In genomic region chr1:185058103-185058502, GRCh38 we compare ENCODE assay signal across 28 cellular contexts. TPM values are rescaled to one million over a fixed set of nuclear protein-coding genes. Genes with fewer than 3 reads are reported as not detected.
DNase-seq lines count a peak whose midpoint lies in the region; ATAC-seq and TF ChIP-seq lines count a peak whose summit lies in the region.
"Had no signal": no experiment of that assay in that cellular context is flagged by ENCODE, and none has a peak within 500 bp of the region (broad histone marks: within the 10 kb centered on the region; RNA-seq: fewer than 3 reads in every experiment).

No MANE protein-coding gene starts in this region.

- no peaks in the 10 kb centered on the region for H4K20me1 ChIP-seq in H9 (ENCODE audit: control insufficient read depth, insufficient read depth, insufficient read length)

- H3K4me2 ChIP-seq in H9 (ENCODE audit: insufficient read depth, insufficient read length, low read length): no peak overlapping the region
- H3K4me2 ChIP-seq: A549, hepatocyte had no signal

- H3K27me3 ChIP-seq in A673 (replicated peaks; ENCODE audit: insufficient read depth, low read depth, low read length, poor library complexity): no peaks in the 10 kb centered on the region
- no peaks in the 10 kb centered on the region for H3K27me3 ChIP-seq in H9 (ENCODE audit: insufficient read depth, low read length)
- H3K27me3 ChIP-seq in right cardiac atrium (ENCODE audit: control insufficient read depth, insufficient read depth): no peaks in the 10 kb centered on the region
- H3K27me3 ChIP-seq: ascending aorta, BLaER1, hepatocyte, tibial nerve had no signal

- no peak overlapping the region for H2AK5ac ChIP-seq in H9 (ENCODE audit: insufficient read length, low read length)

- no peak overlapping the region for H3K23ac ChIP-seq in H9 (ENCODE audit: insufficient read length, low read depth, low read length)

- peaks cover 2% of the 10 kb centered on the region for H3K79me1 ChIP-seq in H9 (ENCODE audit: insufficient read depth, low read depth, low read length, poor library complexity, severe bottlenecking)

- no peaks in the 10 kb centered on the region for H3K36me3 ChIP-seq in A673 (ENCODE audit: insufficient read depth, low read length, poor library complexity, severe bottlenecking)
- H3K36me3 ChIP-seq: ascending aorta, left ventricle myocardium inferior had no signal

- H3K9me3 ChIP-seq in A673 (ENCODE audit: low read depth, low read length, poor library complexity, severe bottlenecking) (no peaks in the 10 kb centered on the region), H9 (ENCODE audit: control insufficient read depth, low read depth, low read length) (no peaks in the 10 kb centered on the region), right cardiac atrium (ENCODE audit: control insufficient read depth, low read length) (no peaks in the 10 kb centered on the region)
- H3K9me3 ChIP-seq: A549, ascending aorta, left ventricle myocardium inferior, tibial nerve had no signal

- H3K4me3 ChIP-seq in A673 (ENCODE audit: low read depth, low read length, poor library complexity, severe bottlenecking) (no peak overlapping the region), right cardiac atrium (ENCODE audit: low read length) (no peak overlapping the region)
- H3K4me3 ChIP-seq: A549, BLaER1, hepatocyte, left ventricle myocardium inferior, tibial nerve had no signal

- H3K56ac ChIP-seq in H9 (ENCODE audit: insufficient read length, low read depth, low read length): no peak overlapping the region

- BruUV-seq in A673 (replicated peaks; lab: Mats Ljungman, UMichigan): no TSS peak

- ATAC-seq in naive B cell (ENCODE audit: low read depth in 2 of 2) (peak in 1 of 2 donors; percentile 40), Right ventricle myocardium superior (ENCODE audit: poor library complexity) (no peak), right cardiac atrium (no peak)
- ATAC-seq: A549; activated CD4-positive, alpha-beta T cell treated with anti-CD3 and anti-CD28 coated beads for 36 hours; activated T-cell treated with anti-CD3 and anti-CD28 coated beads, Interleukin-2, amount 50 U/mL, for 72 hours; HCT116; Panc1; T-cell had no signal

- no peak for TF ChIP-seq CTCF in A673 (conservative IDR thresholded peaks at IDR 0.05; ENCODE audit: low read depth, low read length)
- no peak for TF ChIP-seq CTCF in H9 (conservative IDR thresholded peaks at IDR 0.05)

- H3K4ac ChIP-seq in H9 (ENCODE audit: low read depth, low read length): no peak overlapping the region

- intact Hi-C loops in A673 (cut with micrococcal nuclease; ENCODE audit: unreplicated experiment) (no loop called here), Right ventricle myocardium superior (cut with DNase I) (no loop called here), right cardiac atrium (cut with DNase I) (no loop called here)

- no CpG with 5 or more reads among the region's 2 CpGs for WGBS in H9 (ENCODE audit: extremely low coverage, insufficient read length, low lambda C conversion rate)
- 91% methylated on average over 2 of the region's 2 CpGs for WGBS in right cardiac atrium

- no peak overlapping the region for H2AFZ ChIP-seq in H9 (ENCODE audit: low read length)
- H2AFZ ChIP-seq: hepatocyte had no signal

- no peak overlapping the region for H4K91ac ChIP-seq in H9 (ENCODE audit: insufficient read length, low read depth, low read length)

- H3K27me3 Mint-ChIP-seq in H9 (ENCODE audit: low read depth) (no peaks in the 10 kb centered on the region), naive B cell (no peaks in the 10 kb centered on the region)
- H3K27me3 Mint-ChIP-seq: activated CD4-positive, alpha-beta T cell treated with anti-CD3 and anti-CD28 coated beads for 36 hours; central memory CD8-positive, alpha-beta T cell; stimulated activated naive CD8-positive, alpha-beta T cell treated with anti-CD3 and anti-CD28 coated beads, Interleukin-15, Interleukin-2, amounts not matched to agents 100 ng/mL and 50 ng/mL, for 24 hours; T-cell had no signal

- H3K4me1 ChIP-seq in A673 (ENCODE audit: insufficient read depth, low read length, poor library complexity, severe bottlenecking) (peaks cover 18% of the 10 kb centered on the region), H9 (ENCODE audit: insufficient read depth, low read length) (peaks cover 3% of the 10 kb centered on the region; the same call in 1 of the 2 replicates), right cardiac atrium (ENCODE audit: control insufficient read depth, insufficient read depth, low read length) (peaks cover 5% of the 10 kb centered on the region)
- H3K4me1 ChIP-seq: A549 had no signal

- H3K14ac ChIP-seq in H9 (ENCODE audit: insufficient read depth, low read length): no peak overlapping the region

- H3K27ac ChIP-seq in A673 (ENCODE audit: low read depth, low read length, poor library complexity, severe bottlenecking): peak overlapping the region; percentile 41
- no peak overlapping the region for H3K27ac ChIP-seq in H9 (ENCODE audit: insufficient read length, low read depth, low read length)
- H3K27ac ChIP-seq in right cardiac atrium (ENCODE audit: low read length): no peak overlapping the region
- H3K27ac ChIP-seq: A549, ascending aorta, BLaER1, hepatocyte, tibial nerve had no signal

- H3K4me3 Mint-ChIP-seq in H9 (no peak overlapping the region), naive B cell (peak overlapping the region in 5 of 8 donors; percentile 17 to 77 (median 32))
- H3K4me3 Mint-ChIP-seq: activated CD4-positive, alpha-beta T cell treated with anti-CD3 and anti-CD28 coated beads for 36 hours; activated naive CD4-positive, alpha-beta T cell treated with anti-CD3 and anti-CD28 coated beads for 36 hours; activated T-cell treated with anti-CD3 and anti-CD28 coated beads, Interleukin-2, amount 50 U/mL, for 72 hours; central memory CD8-positive, alpha-beta T cell; immature natural killer cell; stimulated activated naive CD8-positive, alpha-beta T cell treated with anti-CD3 and anti-CD28 coated beads, Interleukin-15, Interleukin-2, amounts not matched to agents 100 ng/mL and 50 ng/mL, for 24 hours; T-cell had no signal

- peaks cover 0 to 14% (median 12%) of the 10 kb centered on the region in 3 experiments; a peak in 5 of 7 replicates for H3K36me3 Mint-ChIP-seq in H9 (ENCODE audit: insufficient read depth in 1 of 3, low read depth in 3 of 3)
- H3K36me3 Mint-ChIP-seq in naive B cell: no peaks in the 10 kb centered on the region

- no peak overlapping the region for H2BK5ac ChIP-seq in H9 (ENCODE audit: insufficient read length, low read length)

- no peak overlapping the region for H4K8ac ChIP-seq in H9 (replicated peaks; ENCODE audit: insufficient read length, low read depth, low read length)

- no peak overlapping the region for H2BK20ac ChIP-seq in H9 (ENCODE audit: low read depth, low read length, poor library complexity, severe bottlenecking)

- DNase-seq in A673 (ENCODE audit: low spot score) (no peak), H9 (no peak), NCI-H526 (lab: John Stamatoyannopoulos, UW) (peak; percentile 72 to 76), naive B cell (no peak), UCSD-AML1 (lab: John Stamatoyannopoulos, UW; ENCODE audit: unreplicated experiment) (no peak), Right ventricle myocardium superior (no peak), right cardiac atrium (no peak), cerebellar cortex (ENCODE audit: low spot score) (no peak)
- DNase-seq: activated CD4-positive, alpha-beta T cell treated with anti-CD3 and anti-CD28 coated beads for 36 hours; activated naive CD4-positive, alpha-beta T cell treated with anti-CD3 and anti-CD28 coated beads for 36 hours; activated T-cell treated with anti-CD3 and anti-CD28 coated beads, Interleukin-2, amount 50 U/mL, for 72 hours; erythroblast; foreskin melanocyte; immature natural killer cell; left ventricle myocardium inferior; midbrain; NCI-H1092 treated with DMSO at 0.1 percent for 48 hours; stimulated activated CD4-positive, alpha-beta T cell treated with anti-CD3 and anti-CD28 coated beads, Interleukin-2, amount 100 ng/mL, for 48 hours; T-cell had no signal

- POLR2A ChIA-PET in A673 (lab: Charles Lee; ENCODE audit: low non-redundant PET): no interaction called here

- H3K9ac ChIP-seq in H9 (ENCODE audit: extremely low read depth, insufficient read length, low read length): no peak overlapping the region
- H3K9ac ChIP-seq: BLaER1 had no signal

- H3K4me1 Mint-ChIP-seq in H9 (peaks cover 20 to 25% of the 10 kb centered on the region in 2 experiments), naive B cell (peaks cover 51 to 60% (median 60%) of the 10 kb centered on the region in 3 donors)

- no peak overlapping the region for H3K18ac ChIP-seq in H9 (ENCODE audit: insufficient read length, low read depth, low read length)

- H2BK12ac ChIP-seq in H9 (ENCODE audit: insufficient read length, low read depth, low read length): no peak overlapping the region

- H3K27ac Mint-ChIP-seq in H9 (peak overlapping the region in 2 of 3 experiments; percentile 16 to 73; a peak in 2 of 7 replicates), naive B cell (no peak overlapping the region)
- H3K27ac Mint-ChIP-seq: activated CD4-positive, alpha-beta T cell treated with anti-CD3 and anti-CD28 coated beads for 36 hours; activated naive CD4-positive, alpha-beta T cell treated with anti-CD3 and anti-CD28 coated beads for 36 hours; activated T-cell treated with anti-CD3 and anti-CD28 coated beads, Interleukin-2, amount 50 U/mL, for 72 hours; stimulated activated naive CD8-positive, alpha-beta T cell treated with anti-CD3 and anti-CD28 coated beads, Interleukin-15, Interleukin-2, amounts not matched to agents 100 ng/mL and 50 ng/mL, for 24 hours; T-cell had no signal

- no peak overlapping the region for H4K5ac ChIP-seq in H9 (ENCODE audit: insufficient read length, low read depth, low read length)

- H2BK120ac ChIP-seq in H9 (ENCODE audit: low read depth, low read length, poor library complexity, severe bottlenecking): no peak overlapping the region

- CTCF ChIA-PET in A673 (lab: Charles Lee): no interaction called here

- H3K23me2 ChIP-seq in H9 (ENCODE audit: insufficient read length, low read depth, low read length, poor library complexity, severe bottlenecking): no peaks in the 10 kb centered on the region

- peaks cover 40% of the 10 kb centered on the region; the same call in 1 of the 2 replicates for H3K79me2 ChIP-seq in H9 (ENCODE audit: insufficient read depth, low read length)

- peaks cover 0 to 7% of the 10 kb centered on the region in 2 experiments; a peak in 3 of 5 replicates for H3K9me3 Mint-ChIP-seq in H9
- no peaks in the 10 kb centered on the region for H3K9me3 Mint-ChIP-seq in naive B cell
- H3K9me3 Mint-ChIP-seq: activated naive CD4-positive, alpha-beta T cell treated with anti-CD3 and anti-CD28 coated beads for 36 hours; activated T-cell treated with anti-CD3 and anti-CD28 coated beads, Interleukin-2, amount 50 U/mL, for 72 hours; central memory CD8-positive, alpha-beta T cell; immature natural killer cell; T-cell had no signal

- no peak overlapping the region for H3T11ph ChIP-seq in H9 (ENCODE audit: low read length)

- no peak overlapping the region for H2BK15ac ChIP-seq in H9 (ENCODE audit: low read depth, low read length)

RNA-seq across cellular contexts. Expression of gene RNF2, which starts 12.7 kb away (rescaled TPM):
- total RNA-seq in A673 (2021) (50.8 and 53.9 TPM in 2 replicates), H9 (2021) (75.3 and 77.0 TPM in 2 replicates), Right ventricle myocardium superior (9.8 TPM), right cardiac atrium (10 to 100 TPM; 12.6 to 16.6 (median 14.0) TPM)
- polyA plus RNA-seq in naive B cell (ENCODE audit: low read depth in 6 of 6) (10 to 100 TPM in 5 of 6 donors, 1 to 10 TPM in 1; 9.5 to 42.4 (median 27.0) TPM), right cardiac atrium (3.9 TPM)

Comparison
In these comparisons a context has a peak if more than half of its experiments do, and no peak if none do; other contexts are left out.
1. DNase-seq: peak in NCI-H526 (2 of 2); none in A673 (single experiment), H9 (single experiment), naive B cell (single experiment), UCSD-AML1 (single experiment), Right ventricle myocardium superior (single experiment), right cardiac atrium (0 of 3) and cerebellar cortex (single experiment).
2. H3K27ac Mint-ChIP-seq: peak in H9 (2 of 3); none in naive B cell (0 of 6).
3. H3K4me3 Mint-ChIP-seq: peak in naive B cell (5 of 8); none in H9 (0 of 2).